11 cellular contexts compared by ENCODE assay signal in the genomic region with DNA sequence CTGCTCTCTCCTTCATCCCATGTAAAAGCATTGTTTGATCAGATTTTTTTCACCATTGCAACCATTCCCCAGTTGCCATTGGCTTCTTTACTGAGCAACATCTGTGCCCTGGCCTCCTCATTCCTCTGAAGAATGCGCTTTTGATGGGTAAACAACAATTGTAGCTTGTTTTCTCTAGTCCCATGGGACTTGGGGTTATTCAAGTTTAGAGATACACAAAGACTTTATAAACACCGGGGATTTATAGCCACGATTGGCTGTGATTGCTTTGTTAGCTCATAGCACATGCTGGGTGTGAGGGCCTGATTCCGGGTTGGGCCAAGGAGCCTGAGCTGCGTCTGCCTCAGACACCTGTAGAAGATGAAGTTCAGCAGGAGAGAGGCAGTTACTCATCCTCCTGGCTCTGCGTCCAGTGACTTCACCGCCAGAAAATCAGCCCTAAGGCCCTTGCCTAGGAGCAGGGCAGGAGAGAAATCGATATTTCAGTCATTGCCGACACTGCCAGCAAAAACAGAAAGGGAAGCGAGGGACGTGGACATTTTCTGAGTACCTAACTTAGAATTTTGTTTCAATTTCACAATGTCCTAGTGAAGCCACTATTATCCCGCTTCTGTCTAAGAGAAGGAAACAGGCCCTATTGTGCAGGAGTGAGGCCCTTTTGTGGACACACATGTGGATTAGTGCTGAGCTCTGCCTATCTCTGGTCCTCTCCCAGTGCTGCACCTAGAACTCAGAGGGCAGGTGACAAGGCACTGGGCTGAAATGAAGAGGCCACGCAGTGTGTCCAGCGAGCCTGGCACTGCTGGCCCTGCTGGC.
DNase-seq lines count a peak whose midpoint lies in the region; ATAC-seq, FAIRE-seq and TF ChIP-seq lines count a peak whose summit lies in the region.
"Had no signal": no experiment of that assay in that cellular context is flagged by ENCODE, and none has a peak within 500 bp of the region (broad histone marks: within the 10 kb centered on the region; RNA-seq: fewer than 3 reads in every experiment).

No MANE protein-coding gene starts in this region.

- 80% methylated on average over 14 of the region's 14 CpGs for WGBS in right cardiac atrium

- H2AFZ ChIP-seq in endothelial cell of umbilical vein (ENCODE audit: low read depth, low read length): peak overlapping the region; percentile 27
- H2AFZ ChIP-seq: PC-9 had no signal

- no peak for TF ChIP-seq CTCF in endothelial cell of umbilical vein (IDR thresholded peaks at IDR 0.05; ENCODE audit: extremely low read depth in 1 of 2, insufficient read depth in 1 of 2, low read depth in 1 of 2, low read length in 2 of 2)
- no peak for TF ChIP-seq CTCF in vagina (IDR thresholded peaks at IDR 0.05)
- TF ChIP-seq CTCF in activated CD8-positive, alpha-beta T cell treated with anti-CD3 and anti-CD28 coated beads for 36 hours (IDR thresholded peaks at IDR 0.05): no peak

- H3K36me3 Mint-ChIP-seq in activated CD8-positive, alpha-beta T cell treated with anti-CD3 and anti-CD28 coated beads for 36 hours (ENCODE audit: low read depth): no peaks in the 10 kb centered on the region

- H3K4me3 Mint-ChIP-seq in activated CD8-positive, alpha-beta T cell treated with anti-CD3 and anti-CD28 coated beads for 36 hours: no peak overlapping the region
- H3K4me3 Mint-ChIP-seq: activated naive CD8-positive, alpha-beta T cell treated with anti-CD3 and anti-CD28 coated beads, Interleukin-2, amount 50 U/mL, for 24 hours had no signal

- no peak overlapping the region for H3K4me3 ChIP-seq in right cardiac atrium (ENCODE audit: low read length)
- no peak overlapping the region for H3K4me3 ChIP-seq in endothelial cell of umbilical vein (replicated peaks in 1 of 3; ENCODE audit: insufficient read depth in 1 of 3, low read depth in 1 of 3, low read length in 3 of 3)
- no peak overlapping the region for H3K4me3 ChIP-seq in vagina
- H3K4me3 ChIP-seq: PC-9 had no signal

- BruUV-seq in endothelial cell of umbilical vein (replicated peaks; lab: Mats Ljungman, UMichigan): no TSS peak

- no peaks in the 10 kb centered on the region for H4K20me1 ChIP-seq in endothelial cell of umbilical vein (replicated peaks; ENCODE audit: control insufficient read depth, extremely low read depth, insufficient read depth, low read length)

- no peak for FAIRE-seq in endothelial cell of umbilical vein (lab: Jason Lieb, UNC)

- H3K27ac Mint-ChIP-seq in activated CD8-positive, alpha-beta T cell treated with anti-CD3 and anti-CD28 coated beads for 36 hours: no peak overlapping the region
- H3K27ac Mint-ChIP-seq: activated naive CD8-positive, alpha-beta T cell treated with anti-CD3 and anti-CD28 coated beads, Interleukin-2, amount 50 U/mL, for 24 hours had no signal

- no peak overlapping the region for H3K9ac ChIP-seq in endothelial cell of umbilical vein (replicated peaks; ENCODE audit: extremely low read depth, insufficient read depth, low read length)

- H3K27me3 ChIP-seq in right cardiac atrium (ENCODE audit: control insufficient read depth, insufficient read depth) (no peaks in the 10 kb centered on the region), endothelial cell of umbilical vein (ENCODE audit: control insufficient read depth in 2 of 2, insufficient read depth in 2 of 2, low read length in 2 of 2) (no peaks in the 10 kb centered on the region), vagina (no peaks in the 10 kb centered on the region)

- POLR2A ChIA-PET in endothelial cell of umbilical vein (lab: Charles Lee): no interaction called here
- POLR2A ChIA-PET in activated CD8-positive, alpha-beta T cell treated with anti-CD3 and anti-CD28 coated beads for 36 hours (lab: Charles Lee): interaction anchor here (0.8 kb wide), 1 partner anchor 10 kb away, joined by 3 read pairs; no protein-coding TSS in a partner anchor

- no peaks in the 10 kb centered on the region for H3K9me1 ChIP-seq in endothelial cell of umbilical vein (replicated peaks; ENCODE audit: control insufficient read depth, extremely low read depth, insufficient read depth, low read length)

- H3K27ac ChIP-seq in right cardiac atrium (ENCODE audit: low read length): no peak overlapping the region
- H3K27ac ChIP-seq in endothelial cell of umbilical vein (ENCODE audit: insufficient read depth, low read depth, low read length): no peak overlapping the region
- H3K27ac ChIP-seq in vagina: peak overlapping the region; percentile 74
- H3K27ac ChIP-seq: PC-9 had no signal

- no peaks in the 10 kb centered on the region for H3K79me2 ChIP-seq in endothelial cell of umbilical vein (ENCODE audit: control insufficient read depth, insufficient read depth, low read length)

- H3K9me3 Mint-ChIP-seq in activated CD8-positive, alpha-beta T cell treated with anti-CD3 and anti-CD28 coated beads for 36 hours: no peaks in the 10 kb centered on the region
- H3K9me3 Mint-ChIP-seq: activated naive CD8-positive, alpha-beta T cell treated with anti-CD3 and anti-CD28 coated beads, Interleukin-2, amount 50 U/mL, for 24 hours had no signal

- intact Hi-C loops in Right ventricle myocardium superior (cut with DNase I): loop anchor here (10.0 kb wide), 1 partner anchor 1210 kb away; no protein-coding TSS in a partner anchor
- intact Hi-C loops in right cardiac atrium (cut with DNase I): loop anchor here (2.0 to 10.0 kb wide), 3 partner anchors 1210 to 1212 kb away; no protein-coding TSS in a partner anchor
- intact Hi-C loops in endothelial cell of umbilical vein (cut with micrococcal nuclease): loop anchor here (1.0 to 10.0 kb wide), 6 partner anchors 91 to 1210 kb away; no protein-coding TSS in a partner anchor
- intact Hi-C loops in vagina (cut with DNase I): no loop called here
- intact Hi-C loops in activated CD8-positive, alpha-beta T cell treated with anti-CD3 and anti-CD28 coated beads for 36 hours (cut with micrococcal nuclease): no loop called here

- peaks cover 3% of the 10 kb centered on the region for H3K4me1 ChIP-seq in right cardiac atrium (ENCODE audit: control insufficient read depth, insufficient read depth, low read length)
- H3K4me1 ChIP-seq in endothelial cell of umbilical vein (ENCODE audit: control insufficient read depth, extremely low read depth, insufficient read depth, low read length): no peaks in the 10 kb centered on the region
- peaks cover 9% of the 10 kb centered on the region for H3K4me1 ChIP-seq in vagina

- H3K4me2 ChIP-seq in endothelial cell of umbilical vein (ENCODE audit: insufficient read depth, low read length): no peak overlapping the region
- H3K4me2 ChIP-seq: PC-9 had no signal

- H3K4me1 Mint-ChIP-seq in activated CD8-positive, alpha-beta T cell treated with anti-CD3 and anti-CD28 coated beads for 36 hours (ENCODE audit: low read depth): no peaks in the 10 kb centered on the region

- dilution Hi-C loops in endothelial cell of umbilical vein (cut with MboI; ENCODE audit: extremely low pct_ligation_motif_present, low sequenced_read_pairs): no loop called here

- DNase-seq in Right ventricle myocardium superior: no peak
- no peak for DNase-seq in right cardiac atrium
- DNase-seq in endothelial cell of umbilical vein (ENCODE audit: low read depth, low spot score): no peak
- peak; percentile 81 for DNase-seq in midbrain (lab: John Stamatoyannopoulos, UW)
- no peak for DNase-seq in vagina (ENCODE audit: extremely low spot score in 2 of 2)
- DNase-seq in NCI-H1436 (lab: John Stamatoyannopoulos, UW): no peak
- no peak for DNase-seq in activated CD8-positive, alpha-beta T cell treated with anti-CD3 and anti-CD28 coated beads for 36 hours
- DNase-seq: activated CD8-positive, alpha-beta memory T cell treated with anti-CD3 and anti-CD28 coated beads, Interleukin-2, amount 50 U/mL, for 4 hours had no signal

- H3K36me3 ChIP-seq in endothelial cell of umbilical vein (ENCODE audit: control insufficient read depth in 2 of 2, extremely low read depth in 1 of 2, insufficient read depth in 2 of 2, low read length in 2 of 2): no peaks in the 10 kb centered on the region
- H3K36me3 ChIP-seq in vagina: no peaks in the 10 kb centered on the region

- ATAC-seq in Right ventricle myocardium superior (ENCODE audit: poor library complexity) (peak; percentile 38), right cardiac atrium (no peak), HG02759 (IDR thresholded peaks at IDR 0.05; ENCODE audit: unreplicated experiment) (no peak)
- ATAC-seq in activated CD8-positive, alpha-beta T cell treated with anti-CD3 and anti-CD28 coated beads for 36 hours: no peak
- ATAC-seq: activated naive CD8-positive, alpha-beta T cell treated with anti-CD3 and anti-CD28 coated beads, Interleukin-2, amount 50 U/mL, for 24 hours had no signal

- no peaks in the 10 kb centered on the region for H3K9me3 ChIP-seq in right cardiac atrium (ENCODE audit: control insufficient read depth, low read length)
- H3K9me3 ChIP-seq in endothelial cell of umbilical vein (replicated peaks; ENCODE audit: control insufficient read depth, insufficient read depth, low read length): no peaks in the 10 kb centered on the region
- H3K9me3 ChIP-seq in vagina: no peaks in the 10 kb centered on the region

- TF ChIP-seq POLR2A in endothelial cell of umbilical vein (IDR thresholded peaks at IDR 0.05; ENCODE audit: low read depth, low read length): no peak
- TF ChIP-seq POLR2A in vagina (IDR thresholded peaks at IDR 0.05): no peak

- CTCF ChIA-PET in endothelial cell of umbilical vein (lab: Charles Lee): interaction anchor here (0.5 to 6.1 kb wide), 66 partner anchors 9 to 1457 kb away, joined by 3 to 174 read pairs (median 5); partner anchors contain the start of gene PLPP3
- CTCF ChIA-PET in activated CD8-positive, alpha-beta T cell treated with anti-CD3 and anti-CD28 coated beads for 36 hours (lab: Charles Lee): interaction anchor here (0.9 to 3.3 kb wide), 35 partner anchors 8 to 1210 kb away, joined by 3 to 23 read pairs (median 4); no protein-coding TSS in a partner anchor

- H3K27me3 Mint-ChIP-seq in activated CD8-positive, alpha-beta T cell treated with anti-CD3 and anti-CD28 coated beads for 36 hours: no peaks in the 10 kb centered on the region
- H3K27me3 Mint-ChIP-seq: activated naive CD8-positive, alpha-beta T cell treated with anti-CD3 and anti-CD28 coated beads, Interleukin-2, amount 50 U/mL, for 24 hours had no signal

TF ChIP-seq in endothelial cell of umbilical vein, 7 proteins besides CTCF, POLR2A, EP300 and RAD21:
- TF ChIP-seq JUN (IDR thresholded peaks at IDR 0.05; ENCODE audit: borderline replicate concordance, insufficient read depth, insufficient read length, low read depth): no peak
- TF ChIP-seq, protein P1, sequence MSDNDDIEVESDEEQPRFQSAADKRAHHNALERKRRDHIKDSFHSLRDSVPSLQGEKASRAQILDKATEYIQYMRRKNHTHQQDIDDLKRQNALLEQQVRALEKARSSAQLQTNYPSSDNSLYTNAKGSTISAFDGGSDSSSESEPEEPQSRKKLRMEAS (IDR thresholded peaks at IDR 0.05; ENCODE audit: insufficient read depth, insufficient read length): no peak
- no peak for TF ChIP-seq EZH2 (IDR thresholded peaks at IDR 0.05; ENCODE audit: borderline replicate concordance, low read depth, low read length, severe bottlenecking)

Comparison
In these comparisons a context has a peak if more than half of its experiments do, and no peak if none do; other contexts are left out.
1. intact Hi-C loops: an anchor here in Right ventricle myocardium superior (10.0 kb wide), right cardiac atrium (2.0 to 10.0 kb wide) and endothelial cell of umbilical vein (1.0 to 10.0 kb wide); none called in vagina and activated CD8-positive, alpha-beta T cell treated with anti-CD3 and anti-CD28 coated beads for 36 hours.